In the genomic region with DNA sequence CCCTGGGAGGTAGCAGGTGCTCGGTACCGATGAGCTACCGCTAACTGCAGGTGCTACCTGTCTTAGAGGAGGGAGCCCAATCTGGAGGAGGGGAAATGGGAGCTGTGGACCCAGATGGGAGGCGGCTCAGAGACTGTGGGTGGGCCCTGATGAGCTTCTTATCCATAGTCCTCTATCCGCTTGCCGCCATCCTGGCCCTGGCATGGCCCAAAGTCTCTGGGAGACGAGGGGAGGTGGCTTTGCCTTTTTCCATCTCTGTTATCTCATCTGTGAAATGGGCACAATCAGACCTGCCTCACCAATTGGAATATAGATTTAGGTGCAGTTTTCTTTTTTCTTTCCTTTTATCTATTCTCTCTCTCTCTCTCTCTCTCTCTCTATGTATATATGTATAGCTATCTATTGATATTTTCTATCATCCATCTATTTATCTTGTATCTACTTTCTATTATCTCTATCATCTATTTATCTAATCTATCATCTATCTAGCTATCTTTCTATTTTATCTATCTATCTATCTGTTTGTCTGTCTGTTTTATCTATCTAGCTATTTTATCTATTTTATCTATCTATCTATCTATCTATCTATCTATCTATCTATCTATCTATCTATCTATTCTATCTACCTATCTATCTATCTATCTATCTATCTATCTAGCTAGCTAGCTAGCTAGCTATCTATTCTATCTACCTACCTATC, we compare ENCODE assay signal across 12 cellular contexts. TPM values are rescaled to one million over a fixed set of nuclear protein-coding genes. Genes with fewer than 3 reads are reported as not detected.
A peak's percentile ranks its signal among the peaks of the same experiment; 100 is the strongest.
DNase-seq lines count a peak whose midpoint lies in the region; ATAC-seq, FAIRE-seq and TF ChIP-seq lines count a peak whose summit lies in the region.
"Had no signal": no experiment of that assay in that cellular context is flagged by ENCODE, and none has a peak within 500 bp of the region (broad histone marks: within the 10 kb centered on the region; RNA-seq: fewer than 3 reads in every experiment).

No MANE protein-coding gene starts in this region.

- H3K27me3 Mint-ChIP-seq in T-helper 1 cell treated with Interleukin-12 subunit alpha and Interleukin-12 subunit beta and Interleukin-4 antibody, amounts not matched to agents 30 μg/mL and 1 μg/mL, for 36 hours (ENCODE audit: low read depth): no peaks in the 10 kb centered on the region
- no peaks in the 10 kb centered on the region for H3K27me3 Mint-ChIP-seq in activated T-helper 1 cell treated with anti-CD3 and anti-CD28 coated beads, Interleukin-12 subunit alpha, Interleukin-12 subunit beta, Interleukin-2, Interleukin-4 antibody, amounts not matched to agents 30 ng/mL and 10 ng/mL and 1 ng/mL, durations not matched to agents 14 hours and 24 hours and 36 hours (ENCODE audit: insufficient read depth)

- H3K79me2 ChIP-seq in HepG2 (ENCODE audit: insufficient read depth, low read length): no peaks in the 10 kb centered on the region

- peaks cover 48% of the 10 kb centered on the region for H3K4me1 Mint-ChIP-seq in T-helper 1 cell treated with Interleukin-12 subunit alpha and Interleukin-12 subunit beta and Interleukin-4 antibody, amounts not matched to agents 30 μg/mL and 1 μg/mL, for 36 hours (ENCODE audit: low read depth)
- H3K4me1 Mint-ChIP-seq in activated T-helper 1 cell treated with anti-CD3 and anti-CD28 coated beads, Interleukin-12 subunit alpha, Interleukin-12 subunit beta, Interleukin-2, Interleukin-4 antibody, amounts not matched to agents 30 ng/mL and 10 ng/mL and 1 ng/mL, durations not matched to agents 14 hours and 24 hours and 36 hours (ENCODE audit: low read depth): peaks cover 70% of the 10 kb centered on the region

- CTCF ChIA-PET in HepG2 (lab: Yijun Ruan, JAX; ENCODE audit: low intra/inter-chr PET ratio, low total read pairs): no interaction called here

- H3K4me1 ChIP-seq in HepG2 (ENCODE audit: insufficient read depth, low read length) (peaks cover 38% of the 10 kb centered on the region), stomach (peaks cover 56 to 98% (median 73%) of the 10 kb centered on the region in 4 donors), small intestine (ENCODE audit: control insufficient read depth in 2 of 2, insufficient read depth in 1 of 2, low read depth in 1 of 2, low read length in 1 of 2) (peaks cover 10 to 13% of the 10 kb centered on the region in 2 donors)

- no peaks in the 10 kb centered on the region for H3K9me3 Mint-ChIP-seq in T-helper 1 cell treated with Interleukin-12 subunit alpha and Interleukin-12 subunit beta and Interleukin-4 antibody, amounts not matched to agents 30 μg/mL and 1 μg/mL, for 36 hours
- H3K9me3 Mint-ChIP-seq in activated T-helper 1 cell treated with anti-CD3 and anti-CD28 coated beads, Interleukin-12 subunit alpha, Interleukin-12 subunit beta, Interleukin-2, Interleukin-4 antibody, amounts not matched to agents 30 ng/mL and 10 ng/mL and 1 ng/mL, durations not matched to agents 14 hours and 24 hours and 36 hours: no peaks in the 10 kb centered on the region

- H3K4me3 Mint-ChIP-seq in T-helper 1 cell treated with Interleukin-12 subunit alpha and Interleukin-12 subunit beta and Interleukin-4 antibody, amounts not matched to agents 30 μg/mL and 1 μg/mL, for 36 hours: no peak overlapping the region
- H3K4me3 Mint-ChIP-seq in activated T-helper 1 cell treated with anti-CD3 and anti-CD28 coated beads, Interleukin-12 subunit alpha, Interleukin-12 subunit beta, Interleukin-2, Interleukin-4 antibody, amounts not matched to agents 30 ng/mL and 10 ng/mL and 1 ng/mL, durations not matched to agents 14 hours and 24 hours and 36 hours: no peak overlapping the region

- H3K9me3 ChIP-seq in HepG2 (ENCODE audit: low read length): no peaks in the 10 kb centered on the region
- no peaks in the 10 kb centered on the region for H3K9me3 ChIP-seq in stomach
- no peaks in the 10 kb centered on the region for H3K9me3 ChIP-seq in small intestine (ENCODE audit: control insufficient read depth, low read depth)

- TF ChIP-seq RAD21 in HepG2 (CRISPR knock-in tag; IDR thresholded peaks at IDR 0.05): no peak

- POLR2A ChIA-PET in HepG2 (lab: Yijun Ruan, JAX): no interaction called here

- H3K4me3 ChIP-seq in HepG2 (replicated peaks in 1 of 3; ENCODE audit: insufficient read depth in 1 of 3, low read depth in 2 of 3, low read length in 3 of 3) (no peak overlapping the region), stomach (no peak overlapping the region), small intestine (ENCODE audit: low read depth in 1 of 2, low read length in 2 of 2) (no peak overlapping the region)

- TF ChIP-seq POLR2A in HepG2 (IDR thresholded peaks at IDR 0.05; ENCODE audit: insufficient read depth in 1 of 2, low read depth in 2 of 2, low read length in 2 of 2) (no peak), stomach (IDR thresholded peaks at IDR 0.05) (no peak)

- H3K36me3 ChIP-seq in HepG2 (replicated peaks in 1 of 2; ENCODE audit: control insufficient read depth in 1 of 2, insufficient read depth in 2 of 2, low read length in 2 of 2): no peaks in the 10 kb centered on the region
- peaks cover 0 to 5% (median 0%) of the 10 kb centered on the region in 4 donors for H3K36me3 ChIP-seq in stomach
- H3K36me3 ChIP-seq in small intestine (ENCODE audit: control insufficient read depth in 2 of 2, insufficient read depth in 2 of 2, low read length in 2 of 2): peaks cover 3 to 5% of the 10 kb centered on the region in 2 donors

- TF ChIP-seq CTCF in HepG2 (CRISPR knock-in tag; IDR thresholded peaks at IDR 0.05) (no peak), stomach (IDR thresholded peaks at IDR 0.05) (no peak)

- FAIRE-seq in HepG2 (lab: Jason Lieb, UNC) (no peak), small intestine (lab: Jason Lieb, UNC) (no peak)
- FAIRE-seq: A204.1, RCC 7860 had no signal

- in situ Hi-C loops in HepG2 (cut with HindIII; ENCODE audit: extremely low pct_ligation_motif_present, low pct_unique_long_range_greater_than_20kb): no loop called here

- H3K27ac ChIP-seq in HepG2 (ENCODE audit: extremely low read length, insufficient read depth, low read length) (no peak overlapping the region), stomach (peak overlapping the region in 4 of 5 donors; percentile 87 to 92 (median 90)), small intestine (ENCODE audit: low read depth in 1 of 2, low read length in 1 of 2) (peak overlapping the region in 1 of 2 donors; percentile 30)

- TF ChIP-seq EP300 in HepG2 (IDR thresholded peaks at IDR 0.05; ENCODE audit: low read depth in 2 of 2, low read length in 2 of 2) (no peak), HepG2 (CRISPR knock-in tag; IDR thresholded peaks at IDR 0.05; ENCODE audit: borderline replicate concordance) (no peak), stomach (IDR thresholded peaks at IDR 0.05) (no peak)

- DNase-seq in T-helper 1 cell: no peak
- no peak for DNase-seq in activated T-helper 1 cell treated with anti-CD3 and anti-CD28 coated beads, Interleukin-12 subunit alpha, Interleukin-12 subunit beta, Interleukin-2, Interleukin-4 antibody, amounts not matched to agents 30 ng/mL and 10 ng/mL and 1 ng/mL, durations not matched to agents 14 hours and 24 hours and 36 hours (ENCODE audit: low spot score)
- DNase-seq in HepG2 (ENCODE audit: low spot score): no peak
- DNase-seq in stomach: no peak
- no peak for DNase-seq in SHP77 (lab: John Stamatoyannopoulos, UW)
- no peak for DNase-seq in small intestine
- DNase-seq: NCI-H446 had no signal

- H4K20me1 ChIP-seq in HepG2 (ENCODE audit: insufficient read depth, low read length): no peaks in the 10 kb centered on the region

- WGBS in HepG2 (ENCODE audit: low lambda C conversion rate): 65% methylated on average over 7 of the region's 7 CpGs
- 86 to 95% (median 92%) methylated on average over 5 to 7 of the region's 7 CpGs for WGBS in stomach, 5 donors
- 93 to 94% (median 93%) methylated on average over 7 of the region's 7 CpGs for WGBS in small intestine, 3 donors

- H3K9ac ChIP-seq in HepG2 (ENCODE audit: insufficient read depth, low read depth, low read length): no peak overlapping the region

- H3K27ac Mint-ChIP-seq in T-helper 1 cell treated with Interleukin-12 subunit alpha and Interleukin-12 subunit beta and Interleukin-4 antibody, amounts not matched to agents 30 μg/mL and 1 μg/mL, for 36 hours: peak overlapping the region; percentile 20
- H3K27ac Mint-ChIP-seq in activated T-helper 1 cell treated with anti-CD3 and anti-CD28 coated beads, Interleukin-12 subunit alpha, Interleukin-12 subunit beta, Interleukin-2, Interleukin-4 antibody, amounts not matched to agents 30 ng/mL and 10 ng/mL and 1 ng/mL, durations not matched to agents 14 hours and 24 hours and 36 hours: peak overlapping the region; percentile 96

- peaks cover 27% of the 10 kb centered on the region for H3K36me3 Mint-ChIP-seq in T-helper 1 cell treated with Interleukin-12 subunit alpha and Interleukin-12 subunit beta and Interleukin-4 antibody, amounts not matched to agents 30 μg/mL and 1 μg/mL, for 36 hours (ENCODE audit: low read depth)
- H3K36me3 Mint-ChIP-seq in activated T-helper 1 cell treated with anti-CD3 and anti-CD28 coated beads, Interleukin-12 subunit alpha, Interleukin-12 subunit beta, Interleukin-2, Interleukin-4 antibody, amounts not matched to agents 30 ng/mL and 10 ng/mL and 1 ng/mL, durations not matched to agents 14 hours and 24 hours and 36 hours (ENCODE audit: low read depth): peaks cover 21% of the 10 kb centered on the region

- ATAC-seq in HepG2: no peak
- no peak for ATAC-seq in GM19463 (IDR thresholded peaks at IDR 0.05; ENCODE audit: unreplicated experiment)

- H3K4me2 ChIP-seq in HepG2 (ENCODE audit: low read depth, low read length): no peak overlapping the region

- intact Hi-C loops in activated T-helper 1 cell treated with anti-CD3 and anti-CD28 coated beads, Interleukin-12 subunit alpha, Interleukin-12 subunit beta, Interleukin-2, Interleukin-4 antibody, amounts not matched to agents 30 ng/mL and 10 ng/mL and 1 ng/mL, durations not matched to agents 14 hours and 24 hours and 36 hours (cut with micrococcal nuclease): no loop called here
- intact Hi-C loops in HepG2 (cut with micrococcal nuclease; ENCODE audit: unreplicated experiment): no loop called here
- intact Hi-C loops in stomach (cut with DNase I; ENCODE audit: low total_unique reads): no loop called here

- H3K27me3 ChIP-seq in HepG2 (ENCODE audit: control insufficient read depth in 1 of 2, insufficient read depth in 2 of 2, low read length in 2 of 2): peaks cover 10 to 41% of the 10 kb centered on the region in 2 experiments; a peak in 4 of 5 replicates
- no peaks in the 10 kb centered on the region for H3K27me3 ChIP-seq in stomach
- no peaks in the 10 kb centered on the region for H3K27me3 ChIP-seq in small intestine (ENCODE audit: control insufficient read depth in 2 of 2, insufficient read depth in 2 of 2, low read length in 2 of 2)

- BruUV-seq in HepG2 (replicated peaks; lab: Mats Ljungman, UMichigan): no TSS peak

- H2AFZ ChIP-seq in HepG2 (ENCODE audit: low read length): no peak overlapping the region

RNA-seq across cellular contexts. Expression of a gene that starts 16.5 kb away (rescaled TPM):
- 211 and 213 TPM in 2 replicates for total RNA-seq in activated T-helper 1 cell treated with anti-CD3 and anti-CD28 coated beads, Interleukin-12 subunit alpha, Interleukin-12 subunit beta, Interleukin-2, Interleukin-4 antibody, amounts not matched to agents 30 ng/mL and 10 ng/mL and 1 ng/mL, durations not matched to agents 14 hours and 24 hours and 36 hours
- total RNA-seq in HepG2 (2016; rRNA removed; fragmentation: Illumina TruSeq; extraction: Trizol): 0.04 TPM in 1 of 2 replicates, not detected in the other
- not detected in 2 replicates for total RNA-seq in HepG2 (2016; cell fraction: cytosol; rRNA removed; fragmentation: Illumina TruSeq; extraction: Trizol; ENCODE audit: low read depth)
- total RNA-seq in HepG2 (2016; cell fraction: insoluble cytoplasmic fraction; rRNA removed; fragmentation: Illumina TruSeq; extraction: Trizol): not detected in 2 replicates
- total RNA-seq in HepG2 (2016; cell fraction: membrane; rRNA removed; fragmentation: Illumina TruSeq; extraction: Trizol): not detected in 2 replicates
- total RNA-seq in HepG2 (2016; cell fraction: nucleus; rRNA removed; fragmentation: Illumina TruSeq; extraction: Trizol): not detected in 2 replicates
- 0.11 and 0.29 TPM in 2 replicates for polyA plus RNA-seq in HepG2 (2011; rRNA removed)
- polyA plus RNA-seq in HepG2 (2011; cell fraction: cytosol; rRNA removed): 0.05 and 0.07 TPM in 2 replicates
- 0.05 TPM in 2 replicates for polyA plus RNA-seq in HepG2 (2011; cell fraction: nucleus; rRNA removed)
- not detected in 2 replicates for polyA plus RNA-seq in HepG2 (2012)
- polyA plus RNA-seq in HepG2 (2016; cell fraction: cytosol; fragmentation: Illumina TruSeq; extraction: Trizol; ENCODE audit: low read depth): not detected in 2 replicates
- polyA plus RNA-seq in HepG2 (2016; cell fraction: insoluble cytoplasmic fraction; fragmentation: Illumina TruSeq; extraction: Trizol; ENCODE audit: low read depth): not detected in 2 replicates
- polyA plus RNA-seq in HepG2 (2016; cell fraction: membrane; fragmentation: Illumina TruSeq; extraction: Trizol; ENCODE audit: low read depth): not detected in 2 replicates
- not detected in 2 replicates for polyA plus RNA-seq in HepG2 (2016; cell fraction: nucleus; fragmentation: Illumina TruSeq; extraction: Trizol; ENCODE audit: insufficient read depth, low read depth)
- polyA minus RNA-seq in HepG2 (2011; rRNA and poly(A)+ RNA removed; ENCODE audit: low replicate concordance): 0.14 and 1.1 TPM in 2 replicates
- polyA minus RNA-seq in HepG2 (2011; cell fraction: cytosol; rRNA and poly(A)+ RNA removed): not detected in 2 replicates
- 0.90 TPM in 1 of 2 replicates, not detected in the other for polyA minus RNA-seq in HepG2 (2011; cell fraction: nucleus; rRNA and poly(A)+ RNA removed)
- total RNA-seq in stomach: 10 to 100 TPM in 4 of 5 donors, 1 to 10 TPM in 1; 7.1 to 24.3 (median 14.9) TPM
- polyA plus RNA-seq in stomach: 1 to 10 TPM; 5.4 to 8.4 (median 7.8) TPM
- 10 to 100 TPM; 17.2 to 30.4 (median 20.0) TPM for polyA plus RNA-seq in small intestine
- total RNA-seq: MCF 10A had no signal

RNA-seq across cellular contexts. Expression of a gene that starts 46.6 kb away (rescaled TPM):
- total RNA-seq in activated T-helper 1 cell treated with anti-CD3 and anti-CD28 coated beads, Interleukin-12 subunit alpha, Interleukin-12 subunit beta, Interleukin-2, Interleukin-4 antibody, amounts not matched to agents 30 ng/mL and 10 ng/mL and 1 ng/mL, durations not matched to agents 14 hours and 24 hours and 36 hours: 33.6 and 35.7 TPM in 2 replicates
- total RNA-seq in HepG2 (2016; rRNA removed; fragmentation: Illumina TruSeq; extraction: Trizol) (13.9 and 14.2 TPM in 2 replicates), stomach (100 to 1,000 TPM in 1 of 5 donors, 10 to 100 TPM in 4; 57.1 to 106 (median 76.5) TPM)
- 5.8 and 6.7 TPM in 2 replicates for total RNA-seq in HepG2 (2016; cell fraction: cytosol; rRNA removed; fragmentation: Illumina TruSeq; extraction: Trizol; ENCODE audit: low read depth)
- 10.6 and 11.0 TPM in 2 replicates for total RNA-seq in HepG2 (2016; cell fraction: insoluble cytoplasmic fraction; rRNA removed; fragmentation: Illumina TruSeq; extraction: Trizol)
- total RNA-seq in HepG2 (2016; cell fraction: membrane; rRNA removed; fragmentation: Illumina TruSeq; extraction: Trizol): 4.5 and 5.9 TPM in 2 replicates
- 20.5 and 26.2 TPM in 2 replicates for total RNA-seq in HepG2 (2016; cell fraction: nucleus; rRNA removed; fragmentation: Illumina TruSeq; extraction: Trizol)
- polyA plus RNA-seq in HepG2 (2011; rRNA removed) (8.6 and 9.2 TPM in 2 replicates), stomach (10 to 100 TPM in 1 of 3 donors, 1 to 10 TPM in 2; 6.7 to 17.3 (median 9.0) TPM), small intestine (10 to 100 TPM; 15.9 to 21.5 (median 16.2) TPM)
- polyA plus RNA-seq in HepG2 (2011; cell fraction: cytosol; rRNA removed): 7.0 and 8.7 TPM in 2 replicates
- 16.7 and 19.0 TPM in 2 replicates for polyA plus RNA-seq in HepG2 (2011; cell fraction: nucleus; rRNA removed)
- polyA plus RNA-seq in HepG2 (2012): 7.3 and 7.6 TPM in 2 replicates
- polyA plus RNA-seq in HepG2 (2016; cell fraction: cytosol; fragmentation: Illumina TruSeq; extraction: Trizol; ENCODE audit: low read depth): 0.57 and 0.77 TPM in 2 replicates
- 7.9 and 10.6 TPM in 2 replicates for polyA plus RNA-seq in HepG2 (2016; cell fraction: insoluble cytoplasmic fraction; fragmentation: Illumina TruSeq; extraction: Trizol; ENCODE audit: low read depth)
- polyA plus RNA-seq in HepG2 (2016; cell fraction: membrane; fragmentation: Illumina TruSeq; extraction: Trizol; ENCODE audit: low read depth): 1.4 and 1.5 TPM in 2 replicates
- 10.4 and 11.0 TPM in 2 replicates for polyA plus RNA-seq in HepG2 (2016; cell fraction: nucleus; fragmentation: Illumina TruSeq; extraction: Trizol; ENCODE audit: insufficient read depth, low read depth)
- polyA minus RNA-seq in HepG2 (2011; rRNA and poly(A)+ RNA removed; ENCODE audit: low replicate concordance): 26.2 and 54.8 TPM in 2 replicates
- 11.6 and 12.3 TPM in 2 replicates for polyA minus RNA-seq in HepG2 (2011; cell fraction: cytosol; rRNA and poly(A)+ RNA removed)
- 52.4 and 72.0 TPM in 2 replicates for polyA minus RNA-seq in HepG2 (2011; cell fraction: nucleus; rRNA and poly(A)+ RNA removed)
